Comparison of ENCODE assay signal across 15 cellular contexts in the genomic region with DNA sequence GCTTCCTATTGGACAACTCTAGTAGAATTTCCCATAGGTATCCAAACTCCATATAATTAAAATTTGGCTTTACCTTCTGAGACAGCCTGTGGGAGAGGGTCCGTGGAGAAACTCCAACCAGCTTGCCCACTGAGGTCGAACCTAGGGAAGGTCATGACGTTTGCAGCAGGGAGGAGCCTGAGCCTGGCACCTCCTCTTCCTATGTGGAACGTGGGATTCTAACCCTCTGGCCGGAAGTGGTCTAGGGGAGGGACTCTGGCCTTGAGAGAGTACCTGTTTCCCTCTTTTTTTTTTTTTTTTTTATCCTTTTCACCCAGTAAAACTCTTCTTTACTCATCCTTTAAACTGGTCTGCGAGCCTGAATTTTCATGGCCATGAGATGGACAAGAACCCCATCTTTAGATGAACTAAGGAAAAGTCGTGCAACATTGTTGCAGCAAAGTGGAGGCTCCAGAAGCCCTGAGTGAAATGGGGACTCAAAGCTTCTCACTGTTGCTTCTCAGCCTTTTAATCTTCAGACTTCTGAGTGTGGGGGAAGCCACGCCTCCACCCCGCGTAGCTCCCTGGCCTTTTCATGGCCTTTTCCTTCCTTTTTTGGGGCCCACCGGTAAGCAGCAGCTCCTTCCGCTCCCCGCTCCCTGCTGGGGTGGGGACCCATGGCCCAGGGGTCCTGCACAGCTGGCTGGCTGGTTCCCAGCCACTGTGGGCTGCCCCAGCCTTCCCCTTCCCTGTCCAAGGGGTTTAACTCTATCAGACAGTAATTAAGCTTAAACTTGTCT.
DNase-seq lines count a peak whose midpoint lies in the region; ATAC-seq and TF ChIP-seq lines count a peak whose summit lies in the region.
"Had no signal": no experiment of that assay in that cellular context is flagged by ENCODE, and none has a peak within 500 bp of the region (broad histone marks: within the 10 kb centered on the region; RNA-seq: fewer than 3 reads in every experiment).

No MANE protein-coding gene starts in this region.

- H3K4me1 ChIP-seq in HUES64 (ENCODE audit: insufficient read depth, low read length) (peaks cover 6% of the 10 kb centered on the region; the same call in 1 of the 2 replicates), breast epithelium (no peaks in the 10 kb centered on the region), tibial nerve (no peaks in the 10 kb centered on the region)

- 77% methylated on average over 13 of the region's 13 CpGs for WGBS in HUES64
- WGBS in tibial nerve, 2 donors = 50 to 52% methylated on average over 13 of the region's 13 CpGs

- H3K27me3 ChIP-seq in HUES64 (ENCODE audit: insufficient read depth, low read length) (no peaks in the 10 kb centered on the region), breast epithelium (no peaks in the 10 kb centered on the region), tibial nerve (no peaks in the 10 kb centered on the region)

- ATAC-seq in HG03039 (IDR thresholded peaks at IDR 0.05; ENCODE audit: unreplicated experiment) = no peak

- H3K36me3 Mint-ChIP-seq in CD14-positive monocyte = no peaks in the 10 kb centered on the region

- peak overlapping the region; percentile 66 to 85 for H3K4me3 Mint-ChIP-seq in CD14-positive monocyte

- peaks cover 0 to 2% (median 0%) of the 10 kb centered on the region in 3 donors for H3K27me3 Mint-ChIP-seq in CD14-positive monocyte (ENCODE audit: low read depth in 3 of 3)

- no peaks in the 10 kb centered on the region for H3K36me3 ChIP-seq in HUES64 (ENCODE audit: insufficient read depth, low read length)
- no peaks in the 10 kb centered on the region for H3K36me3 ChIP-seq in SK-N-MC (ENCODE audit: insufficient read depth, low read length)
- no peaks in the 10 kb centered on the region for H3K36me3 ChIP-seq in breast epithelium
- no peaks in the 10 kb centered on the region for H3K36me3 ChIP-seq in tibial nerve

- H3K4me1 Mint-ChIP-seq in CD14-positive monocyte = peaks cover 15% of the 10 kb centered on the region

- H3K9ac ChIP-seq in HUES64 (ENCODE audit: low read depth, low read length) (no peak overlapping the region), SK-N-MC (ENCODE audit: insufficient read length) (no peak overlapping the region)

- H3K9me3 ChIP-seq in HUES64 (ENCODE audit: insufficient read depth, low read depth, low read length) = no peaks in the 10 kb centered on the region
- peaks cover 3% of the 10 kb centered on the region; the same call in 1 of the 2 replicates for H3K9me3 ChIP-seq in SK-N-MC (ENCODE audit: low read depth, low read length)
- peaks cover 8 to 9% of the 10 kb centered on the region in 2 donors for H3K9me3 ChIP-seq in breast epithelium
- H3K9me3 ChIP-seq in tibial nerve = peaks cover 0 to 7% (median 0%) of the 10 kb centered on the region in 4 donors

- peaks cover 3 to 19% (median 14%) of the 10 kb centered on the region in 7 donors for H3K9me3 Mint-ChIP-seq in CD14-positive monocyte

- TF ChIP-seq POLR2A in breast epithelium (IDR thresholded peaks at IDR 0.05) = no peak
- no peak for TF ChIP-seq POLR2A in tibial nerve (IDR thresholded peaks at IDR 0.05)

- TF ChIP-seq CTCF in CD14-positive monocyte (IDR thresholded peaks at IDR 0.05) = no peak
- TF ChIP-seq CTCF in breast epithelium (IDR thresholded peaks at IDR 0.05) = no peak
- no peak for TF ChIP-seq CTCF in tibial nerve (IDR thresholded peaks at IDR 0.05)

- peak overlapping the region; percentile 25; the same call in 1 of the 2 replicates for H3K27ac ChIP-seq in HUES64 (ENCODE audit: low read depth, low read length)
- H3K27ac ChIP-seq in SK-N-MC = peak overlapping the region; percentile 80
- H3K27ac ChIP-seq in breast epithelium = no peak overlapping the region
- no peak overlapping the region for H3K27ac ChIP-seq in tibial nerve

- TF ChIP-seq EP300 in tibial nerve (IDR thresholded peaks at IDR 0.05) = no peak

- peak overlapping the region; percentile 6 to 86 (median 54) for H3K27ac Mint-ChIP-seq in CD14-positive monocyte

- DNase-seq in CD14-positive monocyte (ENCODE audit: low spot score) (no peak), SK-N-MC (ENCODE audit: low read depth, low spot score) (no peak), iPS-NIHi11 (ENCODE audit: low spot score) (peak; percentile 14), breast epithelium (ENCODE audit: low spot score in 2 of 2) (no peak), tibial nerve (ENCODE audit: low spot score in 2 of 2) (no peak)
- DNase-seq in activated CD8-positive, alpha-beta memory T cell treated with anti-CD3 and anti-CD28 coated beads, Interleukin-2, amount 50 U/mL, for 48 hours = no peak
- DNase-seq: C1 segment of cervical spinal cord, HCEC 1CT, NCI-H1417 treated with DMSO at 0.1 percent for 48 hours, NCI-H1930, NCI-H510A, NCI-H774, SIG-M5 had no signal

- intact Hi-C loops in CD14-positive monocyte (cut with micrococcal nuclease) (no loop called here), breast epithelium (cut with DNase I; ENCODE audit: low total_unique reads) (no loop called here)

- H3K4me3 ChIP-seq in HUES64 (ENCODE audit: low read length) = 0 out of 2 replicates have a peak overlapping the region, but pooled peaks have one; percentile 7
- peak overlapping the region; percentile 6; the same call in 1 of the 2 replicates for H3K4me3 ChIP-seq in SK-N-MC
- no peak overlapping the region for H3K4me3 ChIP-seq in breast epithelium
- no peak overlapping the region for H3K4me3 ChIP-seq in tibial nerve

Comparison
In these comparisons a context has a peak if more than half of its experiments do, and no peak if none do; other contexts are left out.
1. H3K27ac ChIP-seq: peak in HUES64 (single experiment) and SK-N-MC (single experiment); none in breast epithelium (0 of 2) and tibial nerve (0 of 4).
2. H3K4me3 ChIP-seq: peak in HUES64 (single experiment) and SK-N-MC (single experiment); none in breast epithelium (0 of 3) and tibial nerve (0 of 4).